ENCODE assay signal across 24 cellular contexts in genomic region chr19:54673222-54673621, GRCh38. TPM values are rescaled to one million over a fixed set of nuclear protein-coding genes. Genes with fewer than 3 reads are reported as not detected.
DNase-seq lines count a peak whose midpoint lies in the region; ATAC-seq, FAIRE-seq and TF ChIP-seq lines count a peak whose summit lies in the region.
"Had no signal": no experiment of that assay in that cellular context is flagged by ENCODE, and none has a peak within 500 bp of the region (broad histone marks: within the 10 kb centered on the region; RNA-seq: fewer than 3 reads in every experiment).

No MANE protein-coding gene starts in this region.

- H3K27me3 ChIP-seq in heart right ventricle: peaks cover 0 to 43% (median 15%) of the 10 kb centered on the region in 7 donors
- H3K27me3 ChIP-seq in left lung: peaks cover 0 to 43% of the 10 kb centered on the region in 2 donors
- peaks cover 7% of the 10 kb centered on the region for H3K27me3 ChIP-seq in upper lobe of right lung
- H3K27me3 ChIP-seq: BLaER1 had no signal

- intact Hi-C loops in Right ventricle myocardium inferior (cut with DNase I): loop anchor here (10.0 kb wide), 1 partner anchor 198 kb away; the partner anchor contains the start of gene CDC42EP5
- intact Hi-C loops in heart right ventricle (cut with DNase I): loop anchor here in 3 of 10 donors (5.0 to 10.0 kb wide), 2 partner anchors 188 to 191 kb away; no protein-coding TSS in a partner anchor
- intact Hi-C loops in left lung (cut with DNase I): no loop called here
- intact Hi-C loops in upper lobe of right lung (cut with DNase I): no loop called here

- H3K27ac ChIP-seq in heart right ventricle (no peak overlapping the region), left lung (no peak overlapping the region), upper lobe of right lung (no peak overlapping the region)
- H3K27ac ChIP-seq: 22Rv1, BLaER1, PC-9, RWPE1 had no signal

- H3K9me3 Mint-ChIP-seq in mesothelial cell of epicardium: peaks cover 40% of the 10 kb centered on the region

- H3K36me3 Mint-ChIP-seq in mesothelial cell of epicardium: peaks cover 2% of the 10 kb centered on the region

- H3K36me3 ChIP-seq in heart right ventricle: no peaks in the 10 kb centered on the region
- no peaks in the 10 kb centered on the region for H3K36me3 ChIP-seq in left lung
- no peaks in the 10 kb centered on the region for H3K36me3 ChIP-seq in upper lobe of right lung
- H3K36me3 ChIP-seq: MG63 had no signal

- no peak for DNase-seq in Right ventricle myocardium inferior (ENCODE audit: missing footprints)
- no peak for DNase-seq in heart right ventricle
- peak; percentile 42 for DNase-seq in MV-4-11 (lab: John Stamatoyannopoulos, UW)
- DNase-seq in left lung: no peak
- DNase-seq in upper lobe of right lung: no peak
- no peak for DNase-seq in SIG-M5 (lab: John Stamatoyannopoulos, UW)
- DNase-seq in RCC 7860 (ENCODE audit: low spot score): no peak
- no peak for DNase-seq in mesothelial cell of epicardium (ENCODE audit: low spot score in 2 of 2, unreplicated experiment in 2 of 2)
- DNase-seq: CD4-positive, alpha-beta T cell; MG63; NCI-H1048; NCI-H1694; NCI-H2029 treated with DMSO at 0.1 percent for 48 hours; NCI-H446 treated with DMSO at 0.1 percent for 48 hours; NCI-H82; PC-9 had no signal

- H3K4me1 Mint-ChIP-seq in mesothelial cell of epicardium: no peaks in the 10 kb centered on the region

- 90 to 96% methylated on average over 1 of the region's 1 CpG for WGBS in heart right ventricle, 2 donors

- H3K27me3 Mint-ChIP-seq in mesothelial cell of epicardium (ENCODE audit: low read depth): no peaks in the 10 kb centered on the region

- no peak overlapping the region for H3K27ac Mint-ChIP-seq in mesothelial cell of epicardium
- H3K27ac Mint-ChIP-seq: CD4-positive, alpha-beta T cell had no signal

- ATAC-seq in Right ventricle myocardium inferior (peak; percentile 46), heart right ventricle (no peak), left lung (peak; percentile 61), upper lobe of right lung (peak; percentile 59)

- H3K4me3 ChIP-seq in heart right ventricle: no peak overlapping the region
- no peak overlapping the region for H3K4me3 ChIP-seq in left lung
- no peak overlapping the region for H3K4me3 ChIP-seq in upper lobe of right lung
- H3K4me3 ChIP-seq: BLaER1, MG63, PC-9 had no signal

- H3K9me3 ChIP-seq in heart right ventricle: peaks cover 0 to 15% (median 2%) of the 10 kb centered on the region in 11 donors
- H3K9me3 ChIP-seq in left lung: no peaks in the 10 kb centered on the region
- H3K9me3 ChIP-seq in upper lobe of right lung: no peaks in the 10 kb centered on the region

- H3K4me3 Mint-ChIP-seq in mesothelial cell of epicardium: no peak overlapping the region
- H3K4me3 Mint-ChIP-seq: CD4-positive, alpha-beta T cell had no signal

- H3K4me1 ChIP-seq in heart right ventricle: peaks cover 0 to 18% (median 0%) of the 10 kb centered on the region in 9 donors
- peaks cover 0 to 16% of the 10 kb centered on the region in 2 donors for H3K4me1 ChIP-seq in left lung
- no peaks in the 10 kb centered on the region for H3K4me1 ChIP-seq in upper lobe of right lung

- TF ChIP-seq CTCF in heart right ventricle (IDR thresholded peaks at IDR 0.05): no peak
- no peak for TF ChIP-seq CTCF in left lung (IDR thresholded peaks at IDR 0.05)
- TF ChIP-seq CTCF in upper lobe of right lung (IDR thresholded peaks at IDR 0.05): no peak
- TF ChIP-seq CTCF in mesothelial cell of epicardium (IDR thresholded peaks at IDR 0.05; ENCODE audit: unreplicated experiment): no peak

- no peak for FAIRE-seq in RCC 7860 (lab: Jason Lieb, UNC)
- FAIRE-seq: D721Med, GM18507, H54 had no signal

RNA-seq across cellular contexts. Expression of gene LILRB4, which starts 10.4 kb away (rescaled TPM):
- 5.0 TPM for total RNA-seq in Right ventricle myocardium inferior
- 10 to 100 TPM in 1 of 10 donors, 1 to 10 TPM in 8, under 1 TPM in 1; 0.99 to 22.4 (median 1.8) TPM for total RNA-seq in heart right ventricle
- 1 to 10 TPM; 2.0 to 2.2 TPM for polyA plus RNA-seq in heart right ventricle
- 10 to 100 TPM; 16.5 to 44.4 TPM for total RNA-seq in left lung
- 29.8 TPM for total RNA-seq in upper lobe of right lung
- not detected in 3 replicates for total RNA-seq in mesothelial cell of epicardium
- total RNA-seq: HT-29, LHCN-M2, PC-9 had no signal

RNA-seq across cellular contexts. Expression of gene LILRB1, which starts 42.9 kb away (rescaled TPM):
- total RNA-seq in Right ventricle myocardium inferior (1.8 TPM), heart right ventricle (10 to 100 TPM in 1 of 10 donors, 1 to 10 TPM in 6, under 1 TPM in 3; 0.28 to 16.9 (median 1.5) TPM), left lung (10 to 100 TPM; 10.9 to 47.3 TPM), upper lobe of right lung (23.6 TPM), mesothelial cell of epicardium (not detected in 3 replicates)
- 1 to 10 TPM in 1 of 2 donors, under 1 TPM in 1; 0.54 to 1.4 TPM for polyA plus RNA-seq in heart right ventricle
- total RNA-seq: HT-29, LHCN-M2, PC-9 had no signal

RNA-seq across cellular contexts. Expression of gene KIR3DL3, which starts 51.0 kb away (rescaled TPM):
- total RNA-seq in Right ventricle myocardium inferior (not detected), heart right ventricle (not detected), left lung (not detected), upper lobe of right lung (not detected), mesothelial cell of epicardium (not detected in 3 replicates)
- polyA plus RNA-seq in heart right ventricle: not detected
- total RNA-seq: CD4-positive, alpha-beta T cell; HT-29; LHCN-M2; PC-9 had no signal

Comparison
In these comparisons a context has a peak if more than half of its experiments do, and no peak if none do; other contexts are left out.
1. ATAC-seq: peak in Right ventricle myocardium inferior (single experiment), left lung (single experiment) and upper lobe of right lung (single experiment); none in heart right ventricle (0 of 8).